Comparison of ENCODE assay signal across 1 cellular context in the genomic region with DNA sequence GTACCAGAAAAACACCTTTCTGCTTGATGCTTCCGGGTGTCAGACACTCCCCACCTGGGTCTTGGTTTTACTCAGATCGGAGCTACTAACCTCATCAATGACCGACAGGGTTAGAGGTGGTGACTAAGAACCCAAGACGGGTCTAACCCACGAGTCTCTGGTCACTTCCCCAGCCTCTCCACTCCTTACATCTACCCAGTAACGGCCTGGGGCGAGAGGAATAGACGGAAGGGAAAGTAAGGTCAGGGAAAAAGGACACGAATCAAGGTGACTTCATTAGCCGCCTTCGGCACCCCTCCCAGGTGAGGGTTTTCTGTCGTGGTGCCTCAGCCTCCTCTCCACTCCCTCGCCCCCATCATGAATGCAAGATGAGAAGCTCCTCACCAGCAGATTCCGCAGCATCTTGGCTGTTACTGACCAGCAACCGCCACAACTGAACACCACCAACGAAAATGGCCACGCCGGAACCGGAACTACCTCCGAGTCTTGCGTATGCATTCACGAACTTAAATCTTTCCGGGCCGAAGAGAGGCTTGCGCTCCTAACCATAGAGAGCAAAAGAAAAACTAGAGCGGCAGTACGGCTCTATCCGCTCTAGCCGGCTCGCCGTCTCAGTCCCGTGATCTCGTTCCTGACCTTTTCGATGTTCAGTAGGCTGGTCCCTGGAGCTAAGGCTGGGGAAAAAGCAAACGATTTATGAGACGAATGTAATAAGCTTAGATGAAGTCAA.
A peak's percentile ranks its signal among the peaks of the same experiment; 100 is the strongest.
TF ChIP-seq lines count a peak whose summit lies in the region.

A gene with protein sequence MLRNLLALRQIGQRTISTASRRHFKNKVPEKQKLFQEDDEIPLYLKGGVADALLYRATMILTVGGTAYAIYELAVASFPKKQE (minus strand): TSS at position 469 of the 730 bp plus-strand sequence. CDS start 67 bp downstream, at position 402.

TF ChIP-seq in HEK293, 187 proteins besides CTCF, POLR2A, EP300 and RAD21 (continued from another document and continues in another):
- TF ChIP-seq, protein P1, sequence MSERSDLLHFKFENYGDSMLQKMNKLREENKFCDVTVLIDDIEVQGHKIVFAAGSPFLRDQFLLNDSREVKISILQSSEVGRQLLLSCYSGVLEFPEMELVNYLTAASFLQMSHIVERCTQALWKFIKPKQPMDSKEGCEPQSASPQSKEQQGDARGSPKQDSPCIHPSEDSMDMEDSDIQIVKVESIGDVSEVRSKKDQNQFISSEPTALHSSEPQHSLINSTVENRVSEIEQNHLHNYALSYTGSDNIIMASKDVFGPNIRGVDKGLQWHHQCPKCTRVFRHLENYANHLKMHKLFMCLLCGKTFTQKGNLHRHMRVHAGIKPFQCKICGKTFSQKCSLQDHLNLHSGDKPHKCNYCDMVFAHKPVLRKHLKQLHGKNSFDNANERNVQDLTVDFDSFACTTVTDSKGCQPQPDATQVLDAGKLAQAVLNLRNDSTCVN (tag by site-specific recombination; optimal IDR thresholded peaks at IDR 0.05), result peak; percentile 17
- TF ChIP-seq YY1 (tag by site-specific recombination; IDR thresholded peaks at IDR 0.05), result peak; percentile 73
- no peak for TF ChIP-seq ZNF112 (tag by site-specific recombination; IDR thresholded peaks at IDR 0.05)
- TF ChIP-seq ZNF341 (tag by site-specific recombination; IDR thresholded peaks at IDR 0.05; ENCODE audit: low read depth), result peak; percentile 94
- no peak for TF ChIP-seq ZNF768 (tag by site-specific recombination; IDR thresholded peaks at IDR 0.05)
- no peak for TF ChIP-seq SCRT2 (tag by site-specific recombination; IDR thresholded peaks at IDR 0.05)
- TF ChIP-seq ZNF664 (tag by site-specific recombination; IDR thresholded peaks at IDR 0.05), result no peak
- no peak for TF ChIP-seq ZNF146 (tag by site-specific recombination; IDR thresholded peaks at IDR 0.05)
- TF ChIP-seq ZNF670 (tag by site-specific recombination; IDR thresholded peaks at IDR 0.05; ENCODE audit: low read depth), result no peak
- TF ChIP-seq, protein P2, sequence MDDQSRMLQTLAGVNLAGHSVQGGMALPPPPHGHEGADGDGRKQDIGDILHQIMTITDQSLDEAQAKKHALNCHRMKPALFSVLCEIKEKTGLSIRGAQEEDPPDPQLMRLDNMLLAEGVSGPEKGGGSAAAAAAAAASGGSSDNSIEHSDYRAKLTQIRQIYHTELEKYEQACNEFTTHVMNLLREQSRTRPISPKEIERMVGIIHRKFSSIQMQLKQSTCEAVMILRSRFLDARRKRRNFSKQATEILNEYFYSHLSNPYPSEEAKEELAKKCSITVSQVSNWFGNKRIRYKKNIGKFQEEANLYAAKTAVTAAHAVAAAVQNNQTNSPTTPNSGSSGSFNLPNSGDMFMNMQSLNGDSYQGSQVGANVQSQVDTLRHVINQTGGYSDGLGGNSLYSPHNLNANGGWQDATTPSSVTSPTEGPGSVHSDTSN (CRISPR knock-in tag; IDR thresholded peaks at IDR 0.05), result peak; percentile 56
- TF ChIP-seq ZNF302 (tag by site-specific recombination; IDR thresholded peaks at IDR 0.05; ENCODE audit: low read depth), result no peak
- TF ChIP-seq, protein P3, sequence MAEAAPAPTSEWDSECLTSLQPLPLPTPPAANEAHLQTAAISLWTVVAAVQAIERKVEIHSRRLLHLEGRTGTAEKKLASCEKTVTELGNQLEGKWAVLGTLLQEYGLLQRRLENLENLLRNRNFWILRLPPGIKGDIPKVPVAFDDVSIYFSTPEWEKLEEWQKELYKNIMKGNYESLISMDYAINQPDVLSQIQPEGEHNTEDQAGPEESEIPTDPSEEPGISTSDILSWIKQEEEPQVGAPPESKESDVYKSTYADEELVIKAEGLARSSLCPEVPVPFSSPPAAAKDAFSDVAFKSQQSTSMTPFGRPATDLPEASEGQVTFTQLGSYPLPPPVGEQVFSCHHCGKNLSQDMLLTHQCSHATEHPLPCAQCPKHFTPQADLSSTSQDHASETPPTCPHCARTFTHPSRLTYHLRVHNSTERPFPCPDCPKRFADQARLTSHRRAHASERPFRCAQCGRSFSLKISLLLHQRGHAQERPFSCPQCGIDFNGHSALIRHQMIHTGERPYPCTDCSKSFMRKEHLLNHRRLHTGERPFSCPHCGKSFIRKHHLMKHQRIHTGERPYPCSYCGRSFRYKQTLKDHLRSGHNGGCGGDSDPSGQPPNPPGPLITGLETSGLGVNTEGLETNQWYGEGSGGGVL (tag by site-specific recombination; IDR thresholded peaks at IDR 0.05), result no peak
- TF ChIP-seq BCL11B (tag by site-specific recombination; IDR thresholded peaks at IDR 0.05; ENCODE audit: low read depth), result no peak
- no peak for TF ChIP-seq ZNF837 (tag by site-specific recombination; IDR thresholded peaks at IDR 0.05)
- TF ChIP-seq ZFHX2 (tag by site-specific recombination; conservative IDR thresholded peaks at IDR 0.05), result no peak
- no peak for TF ChIP-seq ZNF132 (tag by site-specific recombination; IDR thresholded peaks at IDR 0.05; ENCODE audit: borderline replicate concordance)
- no peak for TF ChIP-seq GFI1B (tag by site-specific recombination; IDR thresholded peaks at IDR 0.05)
- TF ChIP-seq, protein P4, sequence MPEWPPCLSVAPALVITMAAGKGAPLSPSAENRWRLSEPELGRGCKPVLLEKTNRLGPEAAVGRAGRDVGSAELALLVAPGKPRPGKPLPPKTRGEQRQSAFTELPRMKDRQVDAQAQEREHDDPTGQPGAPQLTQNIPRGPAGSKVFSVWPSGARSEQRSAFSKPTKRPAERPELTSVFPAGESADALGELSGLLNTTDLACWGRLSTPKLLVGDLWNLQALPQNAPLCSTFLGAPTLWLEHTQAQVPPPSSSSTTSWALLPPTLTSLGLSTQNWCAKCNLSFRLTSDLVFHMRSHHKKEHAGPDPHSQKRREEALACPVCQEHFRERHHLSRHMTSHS (tag by site-specific recombination; IDR thresholded peaks at IDR 0.05), result no peak
- TF ChIP-seq ZNF140 (tag by site-specific recombination; IDR thresholded peaks at IDR 0.05), result no peak
- TF ChIP-seq ZNF677 (tag by site-specific recombination; IDR thresholded peaks at IDR 0.05), result no peak
- TF ChIP-seq, protein P5, sequence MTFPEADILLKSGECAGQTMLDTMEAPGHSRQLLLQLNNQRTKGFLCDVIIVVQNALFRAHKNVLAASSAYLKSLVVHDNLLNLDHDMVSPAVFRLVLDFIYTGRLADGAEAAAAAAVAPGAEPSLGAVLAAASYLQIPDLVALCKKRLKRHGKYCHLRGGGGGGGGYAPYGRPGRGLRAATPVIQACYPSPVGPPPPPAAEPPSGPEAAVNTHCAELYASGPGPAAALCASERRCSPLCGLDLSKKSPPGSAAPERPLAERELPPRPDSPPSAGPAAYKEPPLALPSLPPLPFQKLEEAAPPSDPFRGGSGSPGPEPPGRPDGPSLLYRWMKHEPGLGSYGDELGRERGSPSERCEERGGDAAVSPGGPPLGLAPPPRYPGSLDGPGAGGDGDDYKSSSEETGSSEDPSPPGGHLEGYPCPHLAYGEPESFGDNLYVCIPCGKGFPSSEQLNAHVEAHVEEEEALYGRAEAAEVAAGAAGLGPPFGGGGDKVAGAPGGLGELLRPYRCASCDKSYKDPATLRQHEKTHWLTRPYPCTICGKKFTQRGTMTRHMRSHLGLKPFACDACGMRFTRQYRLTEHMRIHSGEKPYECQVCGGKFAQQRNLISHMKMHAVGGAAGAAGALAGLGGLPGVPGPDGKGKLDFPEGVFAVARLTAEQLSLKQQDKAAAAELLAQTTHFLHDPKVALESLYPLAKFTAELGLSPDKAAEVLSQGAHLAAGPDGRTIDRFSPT (tag by site-specific recombination; IDR thresholded peaks at IDR 0.05), result no peak
- no peak for TF ChIP-seq GLI2 (tag by site-specific recombination; IDR thresholded peaks at IDR 0.05; ENCODE audit: borderline replicate concordance, low read depth)
- 0 out of 2 replicates have a peak, but pooled peaks have one; percentile 27 for TF ChIP-seq ZNF792 (tag by site-specific recombination; IDR thresholded peaks at IDR 0.05)
- TF ChIP-seq ZNF202 (tag by site-specific recombination; IDR thresholded peaks at IDR 0.05; ENCODE audit: borderline replicate concordance), result no peak
- TF ChIP-seq ZNF48 (tag by site-specific recombination; IDR thresholded peaks at IDR 0.05), result no peak
- TF ChIP-seq ZNF624 (tag by site-specific recombination; IDR thresholded peaks at IDR 0.05), result no peak
- TF ChIP-seq, protein P6, sequence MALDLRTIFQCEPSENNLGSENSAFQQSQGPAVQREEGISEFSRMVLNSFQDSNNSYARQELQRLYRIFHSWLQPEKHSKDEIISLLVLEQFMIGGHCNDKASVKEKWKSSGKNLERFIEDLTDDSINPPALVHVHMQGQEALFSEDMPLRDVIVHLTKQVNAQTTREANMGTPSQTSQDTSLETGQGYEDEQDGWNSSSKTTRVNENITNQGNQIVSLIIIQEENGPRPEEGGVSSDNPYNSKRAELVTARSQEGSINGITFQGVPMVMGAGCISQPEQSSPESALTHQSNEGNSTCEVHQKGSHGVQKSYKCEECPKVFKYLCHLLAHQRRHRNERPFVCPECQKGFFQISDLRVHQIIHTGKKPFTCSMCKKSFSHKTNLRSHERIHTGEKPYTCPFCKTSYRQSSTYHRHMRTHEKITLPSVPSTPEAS (tag by site-specific recombination; IDR thresholded peaks at IDR 0.05), result no peak
- no peak for TF ChIP-seq ZNF114 (tag by site-specific recombination; IDR thresholded peaks at IDR 0.05)
- TF ChIP-seq, protein P7, sequence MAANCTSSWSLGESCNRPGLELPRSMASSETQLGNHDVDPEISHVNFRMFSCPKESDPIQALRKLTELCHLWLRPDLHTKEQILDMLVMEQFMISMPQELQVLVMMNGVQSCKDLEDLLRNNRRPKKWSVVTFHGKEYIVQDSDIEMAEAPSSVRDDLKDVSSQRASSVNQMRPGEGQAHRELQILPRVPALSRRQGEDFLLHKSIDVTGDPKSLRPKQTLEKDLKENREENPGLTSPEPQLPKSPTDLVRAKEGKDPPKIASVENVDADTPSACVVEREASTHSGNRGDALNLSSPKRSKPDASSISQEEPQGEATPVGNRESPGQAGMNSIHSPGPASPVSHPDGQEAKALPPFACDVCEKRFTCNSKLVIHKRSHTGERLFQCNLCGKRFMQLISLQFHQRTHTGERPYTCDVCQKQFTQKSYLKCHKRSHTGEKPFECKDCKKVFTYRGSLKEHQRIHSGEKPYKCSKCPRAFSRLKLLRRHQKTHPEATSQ (tag by site-specific recombination; IDR thresholded peaks at IDR 0.05), result no peak
- TF ChIP-seq, protein P8, sequence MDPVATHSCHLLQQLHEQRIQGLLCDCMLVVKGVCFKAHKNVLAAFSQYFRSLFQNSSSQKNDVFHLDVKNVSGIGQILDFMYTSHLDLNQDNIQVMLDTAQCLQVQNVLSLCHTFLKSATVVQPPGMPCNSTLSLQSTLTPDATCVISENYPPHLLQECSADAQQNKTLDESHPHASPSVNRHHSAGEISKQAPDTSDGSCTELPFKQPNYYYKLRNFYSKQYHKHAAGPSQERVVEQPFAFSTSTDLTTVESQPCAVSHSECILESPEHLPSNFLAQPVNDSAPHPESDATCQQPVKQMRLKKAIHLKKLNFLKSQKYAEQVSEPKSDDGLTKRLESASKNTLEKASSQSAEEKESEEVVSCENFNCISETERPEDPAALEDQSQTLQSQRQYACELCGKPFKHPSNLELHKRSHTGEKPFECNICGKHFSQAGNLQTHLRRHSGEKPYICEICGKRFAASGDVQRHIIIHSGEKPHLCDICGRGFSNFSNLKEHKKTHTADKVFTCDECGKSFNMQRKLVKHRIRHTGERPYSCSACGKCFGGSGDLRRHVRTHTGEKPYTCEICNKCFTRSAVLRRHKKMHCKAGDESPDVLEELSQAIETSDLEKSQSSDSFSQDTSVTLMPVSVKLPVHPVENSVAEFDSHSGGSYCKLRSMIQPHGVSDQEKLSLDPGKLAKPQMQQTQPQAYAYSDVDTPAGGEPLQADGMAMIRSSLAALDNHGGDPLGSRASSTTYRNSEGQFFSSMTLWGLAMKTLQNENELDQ (tag by site-specific recombination; IDR thresholded peaks at IDR 0.05; ENCODE audit: low read depth), result no peak
- TF ChIP-seq ZNF184 (tag by site-specific recombination; IDR thresholded peaks at IDR 0.05), result 0 out of 2 replicates have a peak, but pooled peaks have one; percentile 26
- TF ChIP-seq, protein P9, sequence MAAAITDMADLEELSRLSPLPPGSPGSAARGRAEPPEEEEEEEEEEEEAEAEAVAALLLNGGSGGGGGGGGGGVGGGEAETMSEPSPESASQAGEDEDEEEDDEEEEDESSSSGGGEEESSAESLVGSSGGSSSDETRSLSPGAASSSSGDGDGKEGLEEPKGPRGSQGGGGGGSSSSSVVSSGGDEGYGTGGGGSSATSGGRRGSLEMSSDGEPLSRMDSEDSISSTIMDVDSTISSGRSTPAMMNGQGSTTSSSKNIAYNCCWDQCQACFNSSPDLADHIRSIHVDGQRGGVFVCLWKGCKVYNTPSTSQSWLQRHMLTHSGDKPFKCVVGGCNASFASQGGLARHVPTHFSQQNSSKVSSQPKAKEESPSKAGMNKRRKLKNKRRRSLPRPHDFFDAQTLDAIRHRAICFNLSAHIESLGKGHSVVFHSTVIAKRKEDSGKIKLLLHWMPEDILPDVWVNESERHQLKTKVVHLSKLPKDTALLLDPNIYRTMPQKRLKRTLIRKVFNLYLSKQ (tag by site-specific recombination; IDR thresholded peaks at IDR 0.05; ENCODE audit: borderline replicate concordance), result no peak
- TF ChIP-seq SP7 (tag by site-specific recombination; IDR thresholded peaks at IDR 0.05), result peak; percentile 77
- TF ChIP-seq, protein P10, sequence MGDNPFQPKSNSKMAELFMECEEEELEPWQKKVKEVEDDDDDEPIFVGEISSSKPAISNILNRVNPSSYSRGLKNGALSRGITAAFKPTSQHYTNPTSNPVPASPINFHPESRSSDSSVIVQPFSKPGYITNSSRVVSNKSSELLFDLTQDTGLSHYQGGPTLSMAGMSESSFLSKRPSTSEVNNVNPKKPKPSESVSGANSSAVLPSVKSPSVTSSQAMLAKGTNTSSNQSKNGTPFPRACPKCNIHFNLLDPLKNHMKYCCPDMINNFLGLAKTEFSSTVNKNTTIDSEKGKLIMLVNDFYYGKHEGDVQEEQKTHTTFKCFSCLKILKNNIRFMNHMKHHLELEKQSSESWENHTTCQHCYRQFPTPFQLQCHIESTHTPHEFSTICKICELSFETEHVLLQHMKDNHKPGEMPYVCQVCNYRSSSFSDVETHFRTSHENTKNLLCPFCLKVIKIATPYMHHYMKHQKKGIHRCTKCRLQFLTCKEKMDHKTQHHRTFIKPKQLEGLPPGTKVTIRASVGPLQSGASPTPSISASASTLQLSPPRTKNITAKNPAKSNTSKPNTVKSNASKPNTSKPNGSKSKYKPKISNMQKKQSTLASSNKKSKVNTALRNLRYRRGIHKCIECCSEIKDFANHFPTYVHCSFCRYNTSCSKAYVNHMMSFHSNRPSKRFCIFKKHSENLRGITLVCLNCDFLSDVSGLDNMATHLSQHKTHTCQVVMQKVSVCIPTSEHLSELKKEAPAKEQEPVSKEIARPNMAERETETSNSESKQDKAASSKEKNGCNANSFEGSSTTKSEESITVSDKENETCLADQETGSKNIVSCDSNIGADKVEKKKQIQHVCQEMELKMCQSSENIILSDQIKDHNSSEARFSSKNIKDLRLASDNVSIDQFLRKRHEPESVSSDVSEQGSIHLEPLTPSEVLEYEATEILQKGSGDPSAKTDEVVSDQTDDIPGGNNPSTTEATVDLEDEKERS (tag by site-specific recombination; IDR thresholded peaks at IDR 0.05), result no peak
- no peak for TF ChIP-seq ZNF175 (tag by site-specific recombination; IDR thresholded peaks at IDR 0.05)
- TF ChIP-seq ZNF24 (tag by site-specific recombination; IDR thresholded peaks at IDR 0.05), result peak; percentile 76; the same call in 1 of the 2 replicates
- TF ChIP-seq ZNF791 (tag by site-specific recombination; IDR thresholded peaks at IDR 0.05), result no peak
- no peak for TF ChIP-seq ZNF707 (tag by site-specific recombination; IDR thresholded peaks at IDR 0.05)
- TF ChIP-seq ZNF629 (tag by site-specific recombination; IDR thresholded peaks at IDR 0.05), result peak; percentile 98
- no peak for TF ChIP-seq ZNF473 (tag by site-specific recombination; IDR thresholded peaks at IDR 0.05)
- TF ChIP-seq IKZF3 (tag by site-specific recombination; IDR thresholded peaks at IDR 0.05), result 0 out of 2 replicates have a peak, but pooled peaks have one; percentile 7
